Comparison of ENCODE assay signal across 8 cellular contexts in genomic region chr1:43705982-43706597, GRCh38. TPM values are rescaled to one million over a fixed set of nuclear protein-coding genes. Genes with fewer than 3 reads are reported as not detected.
DNase-seq lines count a peak whose midpoint lies in the region; ATAC-seq lines count a peak whose summit lies in the region.

No MANE protein-coding gene starts in this region.

- peak overlapping the region in 2 of 3 donors; percentile 87 to 94 for H3K9ac ChIP-seq in skeletal muscle tissue (ENCODE audit: low read depth in 1 of 3, low read length in 3 of 3)

- no peak for ATAC-seq in HG02840 (IDR thresholded peaks at IDR 0.05; ENCODE audit: low FRiP score, unreplicated experiment)

- H3K27me3 ChIP-seq in ectodermal cell (ENCODE audit: control insufficient read depth, insufficient read depth, low read length, poor library complexity, severe bottlenecking) (no peaks in the 10 kb centered on the region), skeletal muscle tissue (ENCODE audit: control insufficient read depth in 3 of 3, insufficient read depth in 3 of 3, low read length in 3 of 3) (no peaks in the 10 kb centered on the region)

- 74 to 75% methylated on average over 5 of the region's 5 CpGs for WGBS in ectodermal cell, 2 experiments

- peak overlapping the region; percentile 80 for H3K4me3 ChIP-seq in ectodermal cell (ENCODE audit: insufficient read depth, low read depth, low read length)
- peak overlapping the region in 1 of 3 donors; percentile 96 for H3K4me3 ChIP-seq in skeletal muscle tissue (ENCODE audit: low read length in 3 of 3)

- H3K36me3 ChIP-seq in ectodermal cell (ENCODE audit: control insufficient read depth, insufficient read depth, low read length) = peaks cover 30% of the 10 kb centered on the region
- H3K36me3 ChIP-seq in skeletal muscle tissue (ENCODE audit: control insufficient read depth in 3 of 3, insufficient read depth in 3 of 3, low read length in 3 of 3) = peaks cover 29 to 49% (median 40%) of the 10 kb centered on the region in 3 donors

- H3K9me3 ChIP-seq in ectodermal cell (ENCODE audit: control insufficient read depth, low read length) = no peaks in the 10 kb centered on the region
- no peaks in the 10 kb centered on the region for H3K9me3 ChIP-seq in skeletal muscle tissue (ENCODE audit: control insufficient read depth in 3 of 3, low read length in 3 of 3)

- H3K4me1 ChIP-seq in ectodermal cell (ENCODE audit: control insufficient read depth, insufficient read depth, low read length) = peaks cover 8% of the 10 kb centered on the region
- H3K4me1 ChIP-seq in skeletal muscle tissue (ENCODE audit: control insufficient read depth in 3 of 3, insufficient read depth in 3 of 3, low read length in 3 of 3) = peaks cover 18 to 35% (median 27%) of the 10 kb centered on the region in 3 donors

- DNase-seq in activated CD4-positive, alpha-beta T cell treated with anti-CD3 and anti-CD28 coated beads, Interleukin-2, amount 50 U/mL, for 48 hours = peak; percentile 6
- no peak for DNase-seq in activated CD4-positive, alpha-beta T cell treated with anti-CD3 and anti-CD28 coated beads for 4 hours
- DNase-seq in NCI-H69 (lab: John Stamatoyannopoulos, UW) (peak; percentile 18), NCI-H187 treated with DMSO at 0.1 percent for 48 hours (lab: John Stamatoyannopoulos, UW) (no peak), cerebellum (ENCODE audit: low spot score) (no peak)

- H3K27ac ChIP-seq in ectodermal cell (ENCODE audit: insufficient read depth, low read depth, low read length, poor library complexity, severe bottlenecking) = no peak overlapping the region
- H3K27ac ChIP-seq in skeletal muscle tissue (ENCODE audit: low read depth, low read length) = no peak overlapping the region

RNA-seq across cellular contexts. Expression of gene ST3GAL3, which starts 1.2 kb away (rescaled TPM):
- polyA plus RNA-seq in ectodermal cell (2013, experiment 1 of 4) = 24.3 TPM
- 23.2 TPM for polyA plus RNA-seq in ectodermal cell (2013, experiment 2 of 4)
- 18.5 TPM for polyA plus RNA-seq in ectodermal cell (2013, experiment 3 of 4)
- 24.0 TPM for polyA plus RNA-seq in ectodermal cell (2013, experiment 4 of 4)
- 25.1 TPM for total RNA-seq in skeletal muscle tissue
- 49.1 TPM for total RNA-seq in cerebellum

RNA-seq across cellular contexts. Expression of gene KDM4A, which starts 56.1 kb away (rescaled TPM):
- polyA plus RNA-seq in ectodermal cell (2013, experiment 1 of 4) = 64.7 TPM
- 65.0 TPM for polyA plus RNA-seq in ectodermal cell (2013, experiment 2 of 4)
- 46.7 TPM for polyA plus RNA-seq in ectodermal cell (2013, experiment 3 of 4)
- 58.0 TPM for polyA plus RNA-seq in ectodermal cell (2013, experiment 4 of 4)
- total RNA-seq in skeletal muscle tissue (34.4 TPM), cerebellum (43.4 TPM)

Comparison
In these comparisons a context has a peak if more than half of its experiments do, and no peak if none do; other contexts are left out.
1. DNase-seq: peak in activated CD4-positive, alpha-beta T cell treated with anti-CD3 and anti-CD28 coated beads, Interleukin-2, amount 50 U/mL, for 48 hours (2 of 2) and NCI-H69 (single experiment); none in activated CD4-positive, alpha-beta T cell treated with anti-CD3 and anti-CD28 coated beads for 4 hours (0 of 2), NCI-H187 treated with DMSO at 0.1 percent for 48 hours (single experiment) and cerebellum (single experiment).